ENCODE assay signal across 1 cellular context in genomic region chr17:64683791-64684190, GRCh38.
TF ChIP-seq lines count a peak whose summit lies in the region.

No MANE protein-coding gene starts in this region.

TF ChIP-seq in IMR-90, 13 proteins besides CTCF, POLR2A, EP300 and RAD21:
- TF ChIP-seq CHD1 (IDR thresholded peaks at IDR 0.05; ENCODE audit: low read depth, low read length) (no peak), FOS (IDR thresholded peaks at IDR 0.05; ENCODE audit: low read depth, low read length) (no peak), RFX5 (IDR thresholded peaks at IDR 0.05; ENCODE audit: low read depth, low read length) (no peak), MXI1 (IDR thresholded peaks at IDR 0.05; ENCODE audit: borderline replicate concordance, low read depth, low read length) (no peak), RCOR1 (IDR thresholded peaks at IDR 0.05; ENCODE audit: insufficient replicate concordance, low read length) (no peak), BHLHE40 (IDR thresholded peaks at IDR 0.05; ENCODE audit: low read depth, low read length) (no peak), NFE2L2 (IDR thresholded peaks at IDR 0.05; ENCODE audit: low read depth, low read length) (no peak)
- TF ChIP-seq, protein P1, sequence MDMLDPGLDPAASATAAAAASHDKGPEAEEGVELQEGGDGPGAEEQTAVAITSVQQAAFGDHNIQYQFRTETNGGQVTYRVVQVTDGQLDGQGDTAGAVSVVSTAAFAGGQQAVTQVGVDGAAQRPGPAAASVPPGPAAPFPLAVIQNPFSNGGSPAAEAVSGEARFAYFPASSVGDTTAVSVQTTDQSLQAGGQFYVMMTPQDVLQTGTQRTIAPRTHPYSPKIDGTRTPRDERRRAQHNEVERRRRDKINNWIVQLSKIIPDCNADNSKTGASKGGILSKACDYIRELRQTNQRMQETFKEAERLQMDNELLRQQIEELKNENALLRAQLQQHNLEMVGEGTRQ (IDR thresholded peaks at IDR 0.05; ENCODE audit: low read depth, low read length): no peak
- TF ChIP-seq, protein P2, sequence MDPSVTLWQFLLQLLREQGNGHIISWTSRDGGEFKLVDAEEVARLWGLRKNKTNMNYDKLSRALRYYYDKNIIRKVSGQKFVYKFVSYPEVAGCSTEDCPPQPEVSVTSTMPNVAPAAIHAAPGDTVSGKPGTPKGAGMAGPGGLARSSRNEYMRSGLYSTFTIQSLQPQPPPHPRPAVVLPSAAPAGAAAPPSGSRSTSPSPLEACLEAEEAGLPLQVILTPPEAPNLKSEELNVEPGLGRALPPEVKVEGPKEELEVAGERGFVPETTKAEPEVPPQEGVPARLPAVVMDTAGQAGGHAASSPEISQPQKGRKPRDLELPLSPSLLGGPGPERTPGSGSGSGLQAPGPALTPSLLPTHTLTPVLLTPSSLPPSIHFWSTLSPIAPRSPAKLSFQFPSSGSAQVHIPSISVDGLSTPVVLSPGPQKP (IDR thresholded peaks at IDR 0.05; ENCODE audit: borderline replicate concordance, low read depth, low read length): no peak
